ENCODE assay signal across 11 cellular contexts in genomic region chr2:186641132-186641806, GRCh38. TPM values are rescaled to one million over a fixed set of nuclear protein-coding genes. Genes with fewer than 3 reads are reported as not detected.
A peak's percentile ranks its signal among the peaks of the same experiment; 100 is the strongest.
DNase-seq lines count a peak whose midpoint lies in the region; ATAC-seq and TF ChIP-seq lines count a peak whose summit lies in the region.
"Had no signal": no experiment of that assay in that cellular context is flagged by ENCODE, and none has a peak within 500 bp of the region (broad histone marks: within the 10 kb centered on the region; RNA-seq: fewer than 3 reads in every experiment).

No MANE protein-coding gene starts in this region.

- no peak overlapping the region for H3K27ac ChIP-seq in naive thymus-derived CD4-positive, alpha-beta T cell (ENCODE audit: low read depth, low read length)
- no peak overlapping the region for H3K27ac ChIP-seq in substantia nigra (ENCODE audit: low read depth, low read length, poor library complexity, severe bottlenecking)
- H3K27ac ChIP-seq: HL-60, Peyer's patch, WERI-Rb-1 had no signal

- TF ChIP-seq CTCF in Loucy (conservative IDR thresholded peaks at IDR 0.05; ENCODE audit: low read length) = no peak

- no peaks in the 10 kb centered on the region for H3K79me2 ChIP-seq in Loucy (ENCODE audit: insufficient read depth, low read length)

- CTCF ChIA-PET in naive thymus-derived CD4-positive, alpha-beta T cell (lab: Charles Lee) = interaction anchor here (0.6 to 4.2 kb wide), 7 partner anchors 29 to 570 kb away, joined by 3 to 67 read pairs (median 3); partner anchors contain the start of gene ITGAV

- peak overlapping the region in 2 of 9 donors; percentile 4 to 18 for H3K27ac Mint-ChIP-seq in naive thymus-derived CD4-positive, alpha-beta T cell

- intact Hi-C loops in naive thymus-derived CD4-positive, alpha-beta T cell (cut with micrococcal nuclease) = loop anchor here (1.0 to 5.0 kb wide), 3 partner anchors 50 to 154 kb away; partner anchors contain the start of genes ITGAV (in 2 of the 2) and ZC3H15 (in 1 of the 2)

- peaks cover 3% of the 10 kb centered on the region; the same call in 1 of the 2 replicates for H3K36me3 ChIP-seq in Loucy (ENCODE audit: insufficient read depth, low read length)
- peaks cover 0 to 3% (median 3%) of the 10 kb centered on the region in 3 experiments for H3K36me3 ChIP-seq in naive thymus-derived CD4-positive, alpha-beta T cell (ENCODE audit: control insufficient read depth in 2 of 3, insufficient read depth in 3 of 3, low read length in 3 of 3)

- POLR2A ChIA-PET in naive thymus-derived CD4-positive, alpha-beta T cell (lab: Charles Lee) = interaction anchor here (1.5 kb wide), 1 partner anchor 51 kb away, joined by 5 read pairs; the partner anchor contains the start of gene ITGAV

- H2AFZ ChIP-seq in Loucy (ENCODE audit: low read length) = 0 out of 2 replicates have a peak overlapping the region, but pooled peaks have one; percentile 16

- no peak overlapping the region for H3K9ac ChIP-seq in Loucy (ENCODE audit: low read depth, low read length, poor library complexity, severe bottlenecking)

- H3K4me3 Mint-ChIP-seq in naive thymus-derived CD4-positive, alpha-beta T cell = no peak overlapping the region
- H3K4me3 Mint-ChIP-seq: activated naive CD4-positive, alpha-beta T cell treated with anti-CD3 and anti-CD28 coated beads, Interleukin-2, amount 50 U/mL, for 24 hours had no signal

- no peaks in the 10 kb centered on the region for H3K4me1 ChIP-seq in Loucy (ENCODE audit: insufficient read depth, low read length, poor library complexity, severe bottlenecking)
- H3K4me1 ChIP-seq in naive thymus-derived CD4-positive, alpha-beta T cell (ENCODE audit: control insufficient read depth in 2 of 2, insufficient read depth in 2 of 2, low read length in 2 of 2) = no peaks in the 10 kb centered on the region
- H3K4me1 ChIP-seq: Peyer's patch had no signal

- no peaks in the 10 kb centered on the region for H3K27me3 Mint-ChIP-seq in naive thymus-derived CD4-positive, alpha-beta T cell
- H3K27me3 Mint-ChIP-seq: activated naive CD4-positive, alpha-beta T cell treated with anti-CD3 and anti-CD28 coated beads, Interleukin-2, amount 50 U/mL, for 24 hours had no signal

- H3K27me3 ChIP-seq in Loucy (ENCODE audit: insufficient read depth, low read length, poor library complexity, severe bottlenecking) = no peaks in the 10 kb centered on the region
- no peaks in the 10 kb centered on the region for H3K27me3 ChIP-seq in naive thymus-derived CD4-positive, alpha-beta T cell (ENCODE audit: control insufficient read depth in 2 of 2, insufficient read depth in 2 of 2, low read length in 2 of 2)
- H3K27me3 ChIP-seq: Peyer's patch had no signal

- no peak overlapping the region for H3K4me2 ChIP-seq in Loucy (ENCODE audit: low read depth, low read length, poor library complexity, severe bottlenecking)

- H3F3A ChIP-seq in Loucy (ENCODE audit: low read depth) = no peaks in the 10 kb centered on the region

- H3K4me1 Mint-ChIP-seq in naive thymus-derived CD4-positive, alpha-beta T cell = peaks cover 0 to 26% (median 0%) of the 10 kb centered on the region in 7 donors

- H3K36me3 Mint-ChIP-seq in naive thymus-derived CD4-positive, alpha-beta T cell = peaks cover 0 to 19% (median 4%) of the 10 kb centered on the region in 5 donors

- no peaks in the 10 kb centered on the region for H3K9me2 ChIP-seq in Loucy (replicated peaks; ENCODE audit: low read depth, low read length)

- no peaks in the 10 kb centered on the region for H4K20me1 ChIP-seq in Loucy (ENCODE audit: insufficient read depth, low read length, poor library complexity, severe bottlenecking)

- no peak for DNase-seq in naive thymus-derived CD4-positive, alpha-beta T cell
- no peak for DNase-seq in NCI-H446 (lab: John Stamatoyannopoulos, UW)
- DNase-seq in substantia nigra (lab: John Stamatoyannopoulos, UW) = no peak
- DNase-seq in NOMO-1 treated with dmso at 0.1 percent for 144 hours (lab: John Stamatoyannopoulos, UW; ENCODE audit: unreplicated experiment) = no peak

- ATAC-seq in GM19324 (IDR thresholded peaks at IDR 0.05; ENCODE audit: low FRiP score, unreplicated experiment) (peak; percentile 24), HG02642 (IDR thresholded peaks at IDR 0.05; ENCODE audit: poor library complexity, unreplicated experiment) (peak; percentile 26)
- peak; percentile 14 for ATAC-seq in naive thymus-derived CD4-positive, alpha-beta T cell

- H3K4me3 ChIP-seq in Loucy (ENCODE audit: low read length, poor library complexity, severe bottlenecking) = no peak overlapping the region
- H3K4me3 ChIP-seq in naive thymus-derived CD4-positive, alpha-beta T cell (ENCODE audit: low read length) = no peak overlapping the region
- H3K4me3 ChIP-seq: Peyer's patch had no signal

- H3K9me3 ChIP-seq in Loucy (ENCODE audit: insufficient read depth, low read depth, low read length) = no peaks in the 10 kb centered on the region
- no peaks in the 10 kb centered on the region for H3K9me3 ChIP-seq in naive thymus-derived CD4-positive, alpha-beta T cell (ENCODE audit: control insufficient read depth in 2 of 3, low read length in 3 of 3)
- H3K9me3 ChIP-seq: Peyer's patch had no signal

- no peaks in the 10 kb centered on the region for H3K9me3 Mint-ChIP-seq in naive thymus-derived CD4-positive, alpha-beta T cell
- H3K9me3 Mint-ChIP-seq: activated naive CD4-positive, alpha-beta T cell treated with anti-CD3 and anti-CD28 coated beads, Interleukin-2, amount 50 U/mL, for 24 hours had no signal

RNA-seq across cellular contexts. Expression of gene ITGAV, which starts 51.4 kb away (rescaled TPM):
- total RNA-seq in naive thymus-derived CD4-positive, alpha-beta T cell = 1 to 10 TPM; 5.0 to 9.7 (median 7.2) TPM
- under 1 TPM; 0.37 to 0.47 TPM for polyA plus RNA-seq in naive thymus-derived CD4-positive, alpha-beta T cell

RNA-seq across cellular contexts. Expression of gene FAM171B, which starts 52.6 kb away (rescaled TPM):
- total RNA-seq in naive thymus-derived CD4-positive, alpha-beta T cell = under 1 TPM in 4 of 5 experiments, not detected in 1; 0.05 to 0.91 (median 0.36) TPM
- polyA plus RNA-seq in naive thymus-derived CD4-positive, alpha-beta T cell = under 1 TPM in 1 of 2 donors, not detected in 1; 0.02 TPM
